ENCODE assay signal across 18 cellular contexts in genomic region chr5:67115804-67116203, GRCh38.
"Had no signal": no experiment of that assay in that cellular context is flagged by ENCODE, and none has a peak within 500 bp of the region (broad histone marks: within the 10 kb centered on the region; RNA-seq: fewer than 3 reads in every experiment).

No MANE protein-coding gene starts in this region.

- H3K4me3 ChIP-seq: SJCRH30 had no signal

- H3K36me3 ChIP-seq: SJCRH30 had no signal

- DNase-seq: KBM-7; MV-4-11; NCI-H1048; NCI-H1105; NCI-H1436 treated with DMSO at 0.1 percent for 48 hours; NCI-H2107; NCI-H226; NCI-H446; NCI-H510A; NCI-H524 treated with DMSO at 0.1 percent for 48 hours; NK-92 treated with Interleukin-12 subunit alpha and Interleukin-12 subunit beta, amount 100 ng/mL, for 24 hours; PC-3; SHP77; SJCRH30 had no signal

- H3K4me1 ChIP-seq: SJCRH30 had no signal

- H3K27me3 ChIP-seq: SJCRH30 had no signal

- H3K9me3 ChIP-seq: SJCRH30 had no signal

- H3K27ac ChIP-seq: HL-60, RWPE1, SJCRH30 had no signal

- FAIRE-seq: HTR-8/SVneo had no signal

- ATAC-seq: Panc1, PC-3 had no signal
